In genomic region chr5:133054697-133055471, GRCh38 we compare ENCODE assay signal across 1 cellular context.
TF ChIP-seq lines count a peak whose summit lies in the region.

No MANE protein-coding gene starts in this region.

TF ChIP-seq in GM12878, 131 proteins besides CTCF, POLR2A, EP300 and RAD21 (continued from another document):
- TF ChIP-seq POU2F2 (IDR thresholded peaks at IDR 0.05; ENCODE audit: borderline replicate concordance, low read depth, low read length), result no peak
- no peak for TF ChIP-seq SIN3A (IDR thresholded peaks at IDR 0.05; ENCODE audit: low read depth, low read length)
- TF ChIP-seq, protein P1, sequence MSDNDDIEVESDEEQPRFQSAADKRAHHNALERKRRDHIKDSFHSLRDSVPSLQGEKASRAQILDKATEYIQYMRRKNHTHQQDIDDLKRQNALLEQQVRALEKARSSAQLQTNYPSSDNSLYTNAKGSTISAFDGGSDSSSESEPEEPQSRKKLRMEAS (IDR thresholded peaks at IDR 0.05; ENCODE audit: low read depth, low read length), result no peak
TF ChIP-seq in GM12878: peak in this region for 0.
